In genomic region chr17:17362531-17362930, GRCh38 we compare ENCODE assay signal across 19 cellular contexts. TPM values are rescaled to one million over a fixed set of nuclear protein-coding genes. Genes with fewer than 3 reads are reported as not detected.
A peak's percentile ranks its signal among the peaks of the same experiment; 100 is the strongest.
DNase-seq lines count a peak whose midpoint lies in the region; ATAC-seq, FAIRE-seq and TF ChIP-seq lines count a peak whose summit lies in the region.
"Had no signal": no experiment of that assay in that cellular context is flagged by ENCODE, and none has a peak within 500 bp of the region (broad histone marks: within the 10 kb centered on the region; RNA-seq: fewer than 3 reads in every experiment).

No MANE protein-coding gene starts in this region.

- in situ Hi-C loops in HepG2 (cut with HindIII; ENCODE audit: extremely low pct_ligation_motif_present, low pct_unique_long_range_greater_than_20kb) = no loop called here

- no peaks in the 10 kb centered on the region for H3K79me1 ChIP-seq in mesenchymal stem cell (replicated peaks; ENCODE audit: low read length, poor library complexity, severe bottlenecking)

- H2AK5ac ChIP-seq in mesenchymal stem cell (ENCODE audit: low read length, severe bottlenecking) = no peak overlapping the region

- H3K23ac ChIP-seq in mesenchymal stem cell (ENCODE audit: low read length in 2 of 2) = no peak overlapping the region

- intact Hi-C loops in right lobe of liver (cut with DNase I) (no loop called here), HepG2 (cut with micrococcal nuclease; ENCODE audit: unreplicated experiment) (no loop called here)

- no peak for FAIRE-seq in HepG2 (lab: Jason Lieb, UNC)
- FAIRE-seq: H1 had no signal

- WGBS in right lobe of liver (ENCODE audit: insufficient coverage, low coverage, low lambda C conversion rate, missing lambda C conversion rate) = 90% methylated on average over 6 of the region's 7 CpGs
- WGBS in HepG2 (ENCODE audit: low lambda C conversion rate) = 84% methylated on average over 7 of the region's 7 CpGs
- WGBS in mesenchymal stem cell = 92% methylated on average over 7 of the region's 7 CpGs

- no peak for TF ChIP-seq CTCF in right lobe of liver (IDR thresholded peaks at IDR 0.05)
- no peak for TF ChIP-seq CTCF in HepG2 (CRISPR knock-in tag; IDR thresholded peaks at IDR 0.05)

- no peak overlapping the region for H4K8ac ChIP-seq in mesenchymal stem cell (ENCODE audit: low read length)

- no peak overlapping the region for H2BK120ac ChIP-seq in mesenchymal stem cell (ENCODE audit: low read depth, low read length)

- H3K36me3 ChIP-seq in right lobe of liver (no peaks in the 10 kb centered on the region), HepG2 (replicated peaks in 1 of 2; ENCODE audit: control insufficient read depth in 1 of 2, insufficient read depth in 2 of 2, low read length in 2 of 2) (no peaks in the 10 kb centered on the region), mesenchymal stem cell (ENCODE audit: control insufficient read depth in 1 of 2, insufficient read depth in 2 of 2, low read depth in 1 of 2, low read length in 2 of 2) (no peaks in the 10 kb centered on the region), skeletal muscle tissue (ENCODE audit: control insufficient read depth in 3 of 3, insufficient read depth in 3 of 3, low read length in 3 of 3) (no peaks in the 10 kb centered on the region)

- no peak overlapping the region for H3K4ac ChIP-seq in mesenchymal stem cell (ENCODE audit: low read depth in 1 of 2, low read length in 2 of 2)

- H3K79me2 ChIP-seq in HepG2 (ENCODE audit: insufficient read depth, low read length) = no peaks in the 10 kb centered on the region

- H3K27me3 ChIP-seq in right lobe of liver (no peaks in the 10 kb centered on the region), HepG2 (ENCODE audit: control insufficient read depth in 1 of 2, insufficient read depth in 2 of 2, low read length in 2 of 2) (no peaks in the 10 kb centered on the region; a peak in 1 of 5 replicates), mesenchymal stem cell (ENCODE audit: control insufficient read depth in 1 of 2, insufficient read depth in 1 of 2, low read length in 2 of 2) (peaks cover 0 to 49% of the 10 kb centered on the region in 2 experiments), skeletal muscle tissue (ENCODE audit: control insufficient read depth in 3 of 3, insufficient read depth in 3 of 3, low read length in 3 of 3) (peaks cover 5 to 18% (median 10%) of the 10 kb centered on the region in 3 donors)

- TF ChIP-seq POLR2A in right lobe of liver (IDR thresholded peaks at IDR 0.05) (no peak), HepG2 (IDR thresholded peaks at IDR 0.05; ENCODE audit: insufficient read depth in 1 of 2, low read depth in 2 of 2, low read length in 2 of 2) (no peak)

- H2AFZ ChIP-seq in HepG2 (ENCODE audit: low read length) = no peak overlapping the region
- no peak overlapping the region for H2AFZ ChIP-seq in mesenchymal stem cell (ENCODE audit: low read depth, low read length)

- no peak overlapping the region for H3K18ac ChIP-seq in mesenchymal stem cell (ENCODE audit: low read depth in 1 of 2, low read length in 2 of 2)

- H2BK5ac ChIP-seq in mesenchymal stem cell (ENCODE audit: low read depth, low read length, poor library complexity, severe bottlenecking) = no peak overlapping the region

- no peak overlapping the region for H3K14ac ChIP-seq in mesenchymal stem cell (ENCODE audit: low read length in 2 of 2)

- no peak overlapping the region for H2BK12ac ChIP-seq in mesenchymal stem cell (ENCODE audit: low read length in 2 of 2)

- no peak for TF ChIP-seq EP300 in HepG2 (IDR thresholded peaks at IDR 0.05; ENCODE audit: low read depth in 2 of 2, low read length in 2 of 2)
- TF ChIP-seq EP300 in HepG2 (CRISPR knock-in tag; IDR thresholded peaks at IDR 0.05; ENCODE audit: borderline replicate concordance) = no peak

- H3K9me3 ChIP-seq in right lobe of liver (no peaks in the 10 kb centered on the region), HepG2 (ENCODE audit: low read length) (no peaks in the 10 kb centered on the region), mesenchymal stem cell (ENCODE audit: control insufficient read depth, low read length) (peaks cover 10% of the 10 kb centered on the region), skeletal muscle tissue (ENCODE audit: control insufficient read depth in 3 of 3, low read length in 3 of 3) (no peaks in the 10 kb centered on the region)

- no peak overlapping the region for H3K4me2 ChIP-seq in HepG2 (ENCODE audit: low read depth, low read length)
- no peak overlapping the region for H3K4me2 ChIP-seq in mesenchymal stem cell (ENCODE audit: low read length, poor library complexity, severe bottlenecking)
- H3K4me2 ChIP-seq: KMS-11 had no signal

- H4K91ac ChIP-seq in mesenchymal stem cell (ENCODE audit: low read length) = no peak overlapping the region

- H3K4me1 ChIP-seq in right lobe of liver (no peaks in the 10 kb centered on the region), HepG2 (ENCODE audit: insufficient read depth, low read length) (peaks cover 29% of the 10 kb centered on the region), mesenchymal stem cell (ENCODE audit: control insufficient read depth, insufficient read depth, low read depth, low read length) (no peaks in the 10 kb centered on the region), skeletal muscle tissue (ENCODE audit: control insufficient read depth in 3 of 3, insufficient read depth in 3 of 3, low read length in 3 of 3) (peaks cover 9 to 19% (median 11%) of the 10 kb centered on the region in 3 donors)

- CTCF ChIA-PET in HepG2 (lab: Yijun Ruan, JAX; ENCODE audit: low intra/inter-chr PET ratio, low total read pairs) = no interaction called here

- no peak overlapping the region for H3K9ac ChIP-seq in HepG2 (ENCODE audit: insufficient read depth, low read depth, low read length)
- H3K9ac ChIP-seq in mesenchymal stem cell (ENCODE audit: low read length) = peak overlapping the region; percentile 54
- H3K9ac ChIP-seq in skeletal muscle tissue (ENCODE audit: low read depth in 1 of 3, low read length in 3 of 3) = no peak overlapping the region
- H3K9ac ChIP-seq: KMS-11 had no signal

- POLR2A ChIA-PET in HepG2 (lab: Yijun Ruan, JAX) = interaction anchor here (1.1 to 2.8 kb wide), 2 partner anchors 85 to 134 kb away, joined by 3 to 19 read pairs; partner anchors contain the start of gene RASD1

- no peaks in the 10 kb centered on the region for H4K20me1 ChIP-seq in HepG2 (ENCODE audit: insufficient read depth, low read length)

- no peak for ATAC-seq in right lobe of liver
- ATAC-seq in HepG2 = no peak
- ATAC-seq: PC-3 had no signal

- H3K27ac ChIP-seq in right lobe of liver (no peak overlapping the region), HepG2 (ENCODE audit: extremely low read length, insufficient read depth, low read length) (no peak overlapping the region), mesenchymal stem cell (ENCODE audit: low read length, poor library complexity, severe bottlenecking) (no peak overlapping the region), skeletal muscle tissue (ENCODE audit: low read depth, low read length) (peak overlapping the region; percentile 54)
- H3K27ac ChIP-seq: KMS-11, RWPE1 had no signal

- H2BK15ac ChIP-seq in mesenchymal stem cell (ENCODE audit: low read depth, poor library complexity, severe bottlenecking) = no peak overlapping the region

- DNase-seq in right lobe of liver (peak in 2 of 3 donors; percentile 12 to 32), HepG2 (ENCODE audit: low spot score) (no peak), mesenchymal stem cell (no peak), HuH-7 (ENCODE audit: low spot score) (no peak), NCI-H526 treated with DMSO at 0.1 percent for 48 hours (lab: John Stamatoyannopoulos, UW) (no peak), NCI-H1092 (lab: John Stamatoyannopoulos, UW) (no peak)
- DNase-seq: ACHN, AML-193, DMS 273 treated with DMSO at 0.1 percent for 48 hours, EL, NCI-H146, NCI-H2081, NCI-H510A, NCI-H82, PC-3 had no signal

- H3K4me3 ChIP-seq in right lobe of liver (no peak overlapping the region), HepG2 (replicated peaks in 1 of 3; ENCODE audit: insufficient read depth in 1 of 3, low read depth in 2 of 3, low read length in 3 of 3) (no peak overlapping the region), mesenchymal stem cell (ENCODE audit: insufficient read depth in 1 of 2, low read depth in 1 of 2, low read length in 2 of 2) (no peak overlapping the region), skeletal muscle tissue (ENCODE audit: low read length in 3 of 3) (no peak overlapping the region)

- no TSS peak for BruUV-seq in HepG2 (replicated peaks; lab: Mats Ljungman, UMichigan)

- TF ChIP-seq RAD21 in HepG2 (CRISPR knock-in tag; IDR thresholded peaks at IDR 0.05) = no peak

RNA-seq across cellular contexts. Expression of gene NT5M, which starts 59.4 kb away (rescaled TPM):
- total RNA-seq in right lobe of liver = 1 to 10 TPM in 2 of 6 experiments, under 1 TPM in 4; 0.51 to 3.0 (median 0.87) TPM
- 0.55 and 0.63 TPM in 2 replicates for total RNA-seq in HepG2 (2016; rRNA removed; fragmentation: Illumina TruSeq; extraction: Trizol)
- 1.7 and 2.0 TPM in 2 replicates for total RNA-seq in HepG2 (2016; cell fraction: cytosol; rRNA removed; fragmentation: Illumina TruSeq; extraction: Trizol; ENCODE audit: low read depth)
- 0.46 and 0.50 TPM in 2 replicates for total RNA-seq in HepG2 (2016; cell fraction: insoluble cytoplasmic fraction; rRNA removed; fragmentation: Illumina TruSeq; extraction: Trizol)
- total RNA-seq in HepG2 (2016; cell fraction: membrane; rRNA removed; fragmentation: Illumina TruSeq; extraction: Trizol) = 1.5 and 2.3 TPM in 2 replicates
- not detected in 2 replicates for total RNA-seq in HepG2 (2016; cell fraction: nucleus; rRNA removed; fragmentation: Illumina TruSeq; extraction: Trizol)
- 0.78 and 1.0 TPM in 2 replicates for polyA plus RNA-seq in HepG2 (2011; rRNA removed)
- 0.54 and 1.2 TPM in 2 replicates for polyA plus RNA-seq in HepG2 (2011; cell fraction: cytosol; rRNA removed)
- polyA plus RNA-seq in HepG2 (2011; cell fraction: nucleus; rRNA removed) = 2.0 and 2.4 TPM in 2 replicates
- polyA plus RNA-seq in HepG2 (2012) = 1.1 and 1.2 TPM in 2 replicates
- 1.7 and 1.9 TPM in 2 replicates for polyA plus RNA-seq in HepG2 (2016; cell fraction: cytosol; fragmentation: Illumina TruSeq; extraction: Trizol; ENCODE audit: low read depth)
- 0.56 and 0.79 TPM in 2 replicates for polyA plus RNA-seq in HepG2 (2016; cell fraction: insoluble cytoplasmic fraction; fragmentation: Illumina TruSeq; extraction: Trizol; ENCODE audit: low read depth)
- 1.4 and 1.5 TPM in 2 replicates for polyA plus RNA-seq in HepG2 (2016; cell fraction: membrane; fragmentation: Illumina TruSeq; extraction: Trizol; ENCODE audit: low read depth)
- 0.63 and 0.85 TPM in 2 replicates for polyA plus RNA-seq in HepG2 (2016; cell fraction: nucleus; fragmentation: Illumina TruSeq; extraction: Trizol; ENCODE audit: insufficient read depth, low read depth)
- 1.1 and 2.2 TPM in 2 replicates for polyA minus RNA-seq in HepG2 (2011; rRNA and poly(A)+ RNA removed; ENCODE audit: low replicate concordance)
- 1.2 TPM in 1 of 2 replicates, not detected in the other for polyA minus RNA-seq in HepG2 (2011; cell fraction: cytosol; rRNA and poly(A)+ RNA removed)
- polyA minus RNA-seq in HepG2 (2011; cell fraction: nucleus; rRNA and poly(A)+ RNA removed) = not detected in 2 replicates
- polyA plus RNA-seq in mesenchymal stem cell (2013, experiment 1 of 2) = 0.48 TPM
- polyA plus RNA-seq in mesenchymal stem cell (2013, experiment 2 of 2) = 0.40 TPM
- 4.2 TPM for total RNA-seq in skeletal muscle tissue

Comparison
In these comparisons a context has a peak if more than half of its experiments do, and no peak if none do; other contexts are left out.
1. DNase-seq: peak in right lobe of liver (2 of 3); none in HepG2 (single experiment), mesenchymal stem cell (single experiment), HuH-7 (single experiment), NCI-H526 treated with DMSO at 0.1 percent for 48 hours (single experiment) and NCI-H1092 (single experiment).